In the genomic region with DNA sequence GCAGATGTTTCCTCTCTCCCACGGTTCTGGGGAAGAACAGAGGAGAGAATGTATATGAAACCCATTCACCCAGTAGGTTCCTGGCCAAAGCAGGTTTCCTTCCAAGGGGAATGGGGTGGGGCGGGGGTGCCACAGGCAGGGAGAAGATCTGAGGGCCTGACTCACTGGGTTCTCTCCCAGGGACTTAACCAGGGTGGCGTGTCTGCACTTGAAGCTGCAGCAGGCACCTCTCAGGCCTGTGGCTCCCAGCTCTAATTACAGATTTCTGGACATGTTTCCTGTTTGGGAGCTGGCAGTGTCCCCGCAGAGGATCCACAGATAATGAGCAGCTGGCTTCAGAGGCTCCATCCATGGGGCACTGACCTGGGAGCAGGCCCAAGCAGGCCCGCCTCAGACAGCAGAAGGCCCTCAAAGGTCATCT, we compare ENCODE assay signal across 14 cellular contexts. TPM values are rescaled to one million over a fixed set of nuclear protein-coding genes. Genes with fewer than 3 reads are reported as not detected.
A peak's percentile ranks its signal among the peaks of the same experiment; 100 is the strongest.
DNase-seq lines count a peak whose midpoint lies in the region; ATAC-seq and TF ChIP-seq lines count a peak whose summit lies in the region.
"Had no signal": no experiment of that assay in that cellular context is flagged by ENCODE, and none has a peak within 500 bp of the region (broad histone marks: within the 10 kb centered on the region; RNA-seq: fewer than 3 reads in every experiment).

No MANE protein-coding gene starts in this region.

- H3K4me3 ChIP-seq in suprapubic skin: no peak overlapping the region
- H3K4me3 ChIP-seq in A673 (ENCODE audit: low read depth, low read length, poor library complexity, severe bottlenecking): no peak overlapping the region
- H3K4me3 ChIP-seq: hepatocyte, mucosa of descending colon, SJSA1 had no signal

- TF ChIP-seq CTCF in suprapubic skin (IDR thresholded peaks at IDR 0.05) (no peak), A673 (conservative IDR thresholded peaks at IDR 0.05; ENCODE audit: low read depth, low read length) (no peak)

- H3K27me3 ChIP-seq in suprapubic skin: no peaks in the 10 kb centered on the region
- H3K27me3 ChIP-seq in A673 (replicated peaks; ENCODE audit: insufficient read depth, low read depth, low read length, poor library complexity): no peaks in the 10 kb centered on the region
- H3K27me3 ChIP-seq: hepatocyte, SJSA1 had no signal

- H3K27ac ChIP-seq in suprapubic skin: peak overlapping the region; percentile 65
- H3K27ac ChIP-seq in A673 (ENCODE audit: low read depth, low read length, poor library complexity, severe bottlenecking): no peak overlapping the region
- H3K27ac ChIP-seq: hepatocyte, SJSA1 had no signal

- H3K36me3 ChIP-seq in suprapubic skin: no peaks in the 10 kb centered on the region
- no peaks in the 10 kb centered on the region for H3K36me3 ChIP-seq in A673 (ENCODE audit: insufficient read depth, low read length, poor library complexity, severe bottlenecking)
- H3K36me3 ChIP-seq: SJSA1 had no signal

- no TSS peak for BruUV-seq in A673 (replicated peaks; lab: Mats Ljungman, UMichigan)

- POLR2A ChIA-PET in A673 (lab: Charles Lee; ENCODE audit: low non-redundant PET): no interaction called here

- no peak for ATAC-seq in GM21723 (IDR thresholded peaks at IDR 0.05; ENCODE audit: unreplicated experiment)
- ATAC-seq: activated naive CD4-positive, alpha-beta T cell treated with anti-CD3 and anti-CD28 coated beads, Interleukin-2, amount 50 U/mL, for 72 hours; mucosa of descending colon had no signal

- WGBS in suprapubic skin: 56% methylated on average over 5 of the region's 5 CpGs

- no peaks in the 10 kb centered on the region for H3K9me3 ChIP-seq in suprapubic skin
- H3K9me3 ChIP-seq in A673 (ENCODE audit: low read depth, low read length, poor library complexity, severe bottlenecking): no peaks in the 10 kb centered on the region
- H3K9me3 ChIP-seq: mucosa of descending colon, SJSA1 had no signal

- TF ChIP-seq POLR2A in suprapubic skin (IDR thresholded peaks at IDR 0.05): no peak

- H3K4me1 ChIP-seq in suprapubic skin (peaks cover 29% of the 10 kb centered on the region), A673 (ENCODE audit: insufficient read depth, low read length, poor library complexity, severe bottlenecking) (no peaks in the 10 kb centered on the region)
- H3K4me1 ChIP-seq: SJSA1 had no signal

- CTCF ChIA-PET in A673 (lab: Charles Lee): no interaction called here

- DNase-seq in NCI-H1105 treated with DMSO at 0.1 percent for 48 hours (lab: John Stamatoyannopoulos, UW): peak; percentile 7
- DNase-seq in NCI-H1105 (lab: John Stamatoyannopoulos, UW): no peak
- DNase-seq in SHP77 treated with DMSO at 0.1 percent for 48 hours (lab: John Stamatoyannopoulos, UW): peak; percentile 14
- peak; percentile 21 for DNase-seq in glomerular visceral epithelial cell (ENCODE audit: extremely low spot score)
- peak; percentile 67 to 76 for DNase-seq in suprapubic skin (ENCODE audit: low spot score in 2 of 2)
- no peak for DNase-seq in Ammon's horn (ENCODE audit: low spot score)
- no peak for DNase-seq in A673 (ENCODE audit: low spot score)
- DNase-seq: activated CD4-positive, alpha-beta T cell treated with anti-CD3 and anti-CD28 coated beads, Interleukin-2, amount 50 U/mL, for 1 hour; mucosa of descending colon; NCI-H345 had no signal

- no peak for TF ChIP-seq EP300 in suprapubic skin (IDR thresholded peaks at IDR 0.05)

- intact Hi-C loops in A673 (cut with micrococcal nuclease; ENCODE audit: unreplicated experiment): no loop called here

RNA-seq across cellular contexts. Expression of a gene that starts 50.2 kb away (rescaled TPM):
- total RNA-seq in suprapubic skin: 100 to 1,000 TPM in 1 of 4 donors, 10 to 100 TPM in 3; 71.9 to 104 (median 79.5) TPM
- 35.8 and 42.1 TPM in 2 replicates for total RNA-seq in A673 (2021)

Comparison
In these comparisons a context has a peak if more than half of its experiments do, and no peak if none do; other contexts are left out.
1. DNase-seq: peak in NCI-H1105 treated with DMSO at 0.1 percent for 48 hours (single experiment), SHP77 treated with DMSO at 0.1 percent for 48 hours (single experiment), glomerular visceral epithelial cell (single experiment) and suprapubic skin (2 of 2); none in NCI-H1105 (single experiment), Ammon's horn (single experiment) and A673 (single experiment).